In the genomic region with DNA sequence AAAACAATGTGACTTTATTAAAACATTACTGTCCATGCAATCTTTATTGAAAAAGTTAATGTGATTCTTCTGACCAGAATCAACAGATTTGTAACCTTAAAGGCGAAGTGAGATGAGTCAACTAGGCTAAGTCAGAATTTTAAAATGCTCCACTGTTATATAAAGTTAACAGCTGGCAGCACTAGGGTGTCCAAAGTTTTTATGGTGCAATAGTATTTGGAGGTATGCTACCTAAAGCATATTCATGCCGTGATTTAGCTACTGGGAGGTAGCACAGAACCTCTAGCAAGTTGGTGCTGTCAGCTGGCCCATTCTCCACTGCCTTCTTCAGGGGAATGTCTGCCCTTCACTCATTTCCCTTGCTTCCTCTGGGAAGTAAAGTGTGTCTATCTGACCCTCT, we compare ENCODE assay signal across 27 cellular contexts.
"Had no signal": no experiment of that assay in that cellular context is flagged by ENCODE, and none has a peak within 500 bp of the region (broad histone marks: within the 10 kb centered on the region; RNA-seq: fewer than 3 reads in every experiment).

No MANE protein-coding gene starts in this region.

- H3K4me3 ChIP-seq: dorsolateral prefrontal cortex, gastroesophageal sphincter, heart left ventricle, hepatocyte, lung, mucosa of descending colon, neural progenitor cell, prostate gland, right atrium auricular region, sigmoid colon, thoracic aorta, transverse colon, upper lobe of right lung, uterus had no signal

- H3K36me3 ChIP-seq: gastroesophageal sphincter, heart left ventricle, neural progenitor cell, prostate gland, right atrium auricular region, sigmoid colon, thoracic aorta, transverse colon, upper lobe of right lung, uterus had no signal

- H3K27ac ChIP-seq: foreskin keratinocyte, gastroesophageal sphincter, heart left ventricle, hepatocyte, neural progenitor cell, prostate gland, right atrium auricular region, sigmoid colon, transverse colon, upper lobe of right lung, uterus had no signal

- H3K27me3 ChIP-seq: dorsolateral prefrontal cortex, foreskin keratinocyte, gastroesophageal sphincter, heart left ventricle, hepatocyte, neural progenitor cell, right atrium auricular region, sigmoid colon, transverse colon, upper lobe of right lung, uterus had no signal

- DNase-seq: cerebellar nuclear complex; dorsolateral prefrontal cortex; effector CD4-positive, alpha-beta T cell; foreskin keratinocyte; heart left ventricle; left colon; left ventricle myocardium superior; mesenchymal stem cell; mucosa of descending colon; naive B cell; sigmoid colon; stimulated activated CD4-positive, alpha-beta T cell treated with anti-CD3 and anti-CD28 coated beads, Interleukin-4, amount 100 ng/mL, for 4 hours; stimulated activated naive CD8-positive, alpha-beta T cell treated with anti-CD3 and anti-CD28 coated beads, Interleukin-15, Interleukin-2, amounts not matched to agents 100 U/mL and 50 U/mL, for 24 hours; substantia nigra; transverse colon; upper lobe of right lung; uterus had no signal

- ATAC-seq: foreskin keratinocyte; gastroesophageal sphincter; heart left ventricle; left colon; left ventricle myocardium superior; mucosa of descending colon; stimulated activated memory B cell treated with anti-CD40 and anti-IgM and Interleukin-4, amounts not matched to agents 10 μg/mL and 1 μg/mL and 100 μg/mL, for 72 hours; stimulated activated naive CD8-positive, alpha-beta T cell treated with anti-CD3 and anti-CD28 coated beads, Interleukin-15, Interleukin-2, amounts not matched to agents 100 U/mL and 50 U/mL, for 24 hours; upper lobe of right lung had no signal

- H3K9me3 Mint-ChIP-seq: mesothelial cell of epicardium; naive B cell; nephron; neural progenitor cell; stimulated activated memory B cell treated with anti-CD40 and anti-IgM and Interleukin-4, amounts not matched to agents 10 μg/mL and 1 μg/mL and 100 μg/mL, for 72 hours had no signal

- H3K4me3 Mint-ChIP-seq: mesothelial cell of epicardium; naive B cell; nephron; neural progenitor cell; stimulated activated memory B cell treated with anti-CD40 and anti-IgM and Interleukin-4, amounts not matched to agents 10 μg/mL and 1 μg/mL and 100 μg/mL, for 72 hours had no signal

- H3K4me1 ChIP-seq: foreskin keratinocyte, gastroesophageal sphincter, prostate gland, sigmoid colon, transverse colon, upper lobe of right lung, uterus had no signal

- H3K9ac ChIP-seq: neural progenitor cell had no signal

- H3K27ac Mint-ChIP-seq: mesothelial cell of epicardium; naive B cell; nephron; neural progenitor cell; stimulated activated memory B cell treated with anti-CD40 and anti-IgM and Interleukin-4, amounts not matched to agents 10 μg/mL and 1 μg/mL and 100 μg/mL, for 72 hours had no signal

- H3K27me3 Mint-ChIP-seq: naive B cell; stimulated activated memory B cell treated with anti-CD40 and anti-IgM and Interleukin-4, amounts not matched to agents 10 μg/mL and 1 μg/mL and 100 μg/mL, for 72 hours had no signal

- H3K9me3 ChIP-seq: gastroesophageal sphincter, heart left ventricle, mucosa of descending colon, prostate gland, right atrium auricular region, sigmoid colon, thoracic aorta, transverse colon, upper lobe of right lung, uterus had no signal

- H3K36me3 Mint-ChIP-seq: mesothelial cell of epicardium; naive B cell; neural progenitor cell; stimulated activated memory B cell treated with anti-CD40 and anti-IgM and Interleukin-4, amounts not matched to agents 10 μg/mL and 1 μg/mL and 100 μg/mL, for 72 hours had no signal

- H3K79me2 ChIP-seq: hepatocyte had no signal

- H3K4me1 Mint-ChIP-seq: naive B cell; stimulated activated memory B cell treated with anti-CD40 and anti-IgM and Interleukin-4, amounts not matched to agents 10 μg/mL and 1 μg/mL and 100 μg/mL, for 72 hours had no signal

- H3K4me2 ChIP-seq: hepatocyte, neural progenitor cell had no signal

- H2AFZ ChIP-seq: hepatocyte, neural progenitor cell had no signal
